ENCODE assay signal across 8 cellular contexts in genomic region chr4:110197421-110198398, GRCh38. TPM values are rescaled to one million over a fixed set of nuclear protein-coding genes. Genes with fewer than 3 reads are reported as not detected.
DNase-seq lines count a peak whose midpoint lies in the region; ATAC-seq and TF ChIP-seq lines count a peak whose summit lies in the region.

No MANE protein-coding gene starts in this region.

- peaks cover 36% of the 10 kb centered on the region for H3K4me1 Mint-ChIP-seq in activated T-helper 1 cell treated with anti-CD3 and anti-CD28 coated beads, Interleukin-12 subunit alpha, Interleukin-12 subunit beta, Interleukin-2, Interleukin-4 antibody, amounts not matched to agents 30 ng/mL and 10 ng/mL and 1 ng/mL, durations not matched to agents 14 hours and 24 hours and 36 hours (ENCODE audit: low read depth)
- peaks cover 32 to 38% (median 38%) of the 10 kb centered on the region in 3 donors for H3K4me1 Mint-ChIP-seq in naive B cell

- peaks cover 4% of the 10 kb centered on the region for H3K27me3 Mint-ChIP-seq in activated T-helper 1 cell treated with anti-CD3 and anti-CD28 coated beads, Interleukin-12 subunit alpha, Interleukin-12 subunit beta, Interleukin-2, Interleukin-4 antibody, amounts not matched to agents 30 ng/mL and 10 ng/mL and 1 ng/mL, durations not matched to agents 14 hours and 24 hours and 36 hours (ENCODE audit: insufficient read depth)
- H3K27me3 Mint-ChIP-seq in naive B cell = no peaks in the 10 kb centered on the region

- TF ChIP-seq POLR2A in esophagus squamous epithelium (IDR thresholded peaks at IDR 0.05) (no peak), stomach (IDR thresholded peaks at IDR 0.05) (no peak)

- peak; percentile 10 for ATAC-seq in GM18498 (IDR thresholded peaks at IDR 0.05; ENCODE audit: unreplicated experiment)
- ATAC-seq in HG03342 (IDR thresholded peaks at IDR 0.05; ENCODE audit: unreplicated experiment) = peak; percentile 3
- peak; percentile 7 to 22 for ATAC-seq in naive B cell (ENCODE audit: low read depth in 2 of 2)
- no peak for ATAC-seq in HG02571 (IDR thresholded peaks at IDR 0.05; ENCODE audit: unreplicated experiment)

- intact Hi-C loops in activated T-helper 1 cell treated with anti-CD3 and anti-CD28 coated beads, Interleukin-12 subunit alpha, Interleukin-12 subunit beta, Interleukin-2, Interleukin-4 antibody, amounts not matched to agents 30 ng/mL and 10 ng/mL and 1 ng/mL, durations not matched to agents 14 hours and 24 hours and 36 hours (cut with micrococcal nuclease) = loop anchor here (1.0 to 10.0 kb wide), 14 partner anchors 14 to 1573 kb away; partner anchors contain the start of genes RPL34 and SEC24B
- intact Hi-C loops in esophagus squamous epithelium (cut with DNase I) (no loop called here), stomach (cut with DNase I; ENCODE audit: low total_unique reads) (no loop called here)

- 0% methylated on average over 38 to 43 of the region's 53 CpGs for WGBS in esophagus squamous epithelium, 2 donors
- WGBS in stomach, 5 donors = 0 to 1% (median 0%) methylated on average over 51 to 53 of the region's 53 CpGs

- peak overlapping the region; percentile 97 for H3K4me3 Mint-ChIP-seq in activated T-helper 1 cell treated with anti-CD3 and anti-CD28 coated beads, Interleukin-12 subunit alpha, Interleukin-12 subunit beta, Interleukin-2, Interleukin-4 antibody, amounts not matched to agents 30 ng/mL and 10 ng/mL and 1 ng/mL, durations not matched to agents 14 hours and 24 hours and 36 hours
- peak overlapping the region; percentile 89 to 99 (median 96) for H3K4me3 Mint-ChIP-seq in naive B cell

- H3K9me3 ChIP-seq in esophagus squamous epithelium (no peaks in the 10 kb centered on the region), stomach (no peaks in the 10 kb centered on the region)

- no peak for TF ChIP-seq CTCF in esophagus squamous epithelium (IDR thresholded peaks at IDR 0.05)
- TF ChIP-seq CTCF in stomach (IDR thresholded peaks at IDR 0.05) = no peak

- H3K36me3 Mint-ChIP-seq in activated T-helper 1 cell treated with anti-CD3 and anti-CD28 coated beads, Interleukin-12 subunit alpha, Interleukin-12 subunit beta, Interleukin-2, Interleukin-4 antibody, amounts not matched to agents 30 ng/mL and 10 ng/mL and 1 ng/mL, durations not matched to agents 14 hours and 24 hours and 36 hours (ENCODE audit: low read depth) = peaks cover 9% of the 10 kb centered on the region
- H3K36me3 Mint-ChIP-seq in naive B cell = no peaks in the 10 kb centered on the region

- H3K4me1 ChIP-seq in esophagus squamous epithelium (peaks cover 0 to 44% (median 3%) of the 10 kb centered on the region in 3 donors), stomach (peaks cover 6 to 57% (median 48%) of the 10 kb centered on the region in 4 donors)

- H3K9me3 Mint-ChIP-seq in activated T-helper 1 cell treated with anti-CD3 and anti-CD28 coated beads, Interleukin-12 subunit alpha, Interleukin-12 subunit beta, Interleukin-2, Interleukin-4 antibody, amounts not matched to agents 30 ng/mL and 10 ng/mL and 1 ng/mL, durations not matched to agents 14 hours and 24 hours and 36 hours = no peaks in the 10 kb centered on the region
- H3K9me3 Mint-ChIP-seq in naive B cell = no peaks in the 10 kb centered on the region

- peak overlapping the region; percentile 99 for H3K27ac Mint-ChIP-seq in activated T-helper 1 cell treated with anti-CD3 and anti-CD28 coated beads, Interleukin-12 subunit alpha, Interleukin-12 subunit beta, Interleukin-2, Interleukin-4 antibody, amounts not matched to agents 30 ng/mL and 10 ng/mL and 1 ng/mL, durations not matched to agents 14 hours and 24 hours and 36 hours
- peak overlapping the region; percentile 67 to 90 (median 82) for H3K27ac Mint-ChIP-seq in naive B cell

- H3K27ac ChIP-seq in esophagus squamous epithelium (peak overlapping the region; percentile 87 to 97 (median 92)), stomach (peak overlapping the region; percentile 87 to 96 (median 94))

- H3K27me3 ChIP-seq in esophagus squamous epithelium (no peaks in the 10 kb centered on the region), stomach (no peaks in the 10 kb centered on the region)

- peak; percentile 74 for DNase-seq in OCI-M1 (lab: John Stamatoyannopoulos, UW)
- peak; percentile 30 for DNase-seq in activated T-helper 1 cell treated with anti-CD3 and anti-CD28 coated beads, Interleukin-12 subunit alpha, Interleukin-12 subunit beta, Interleukin-2, Interleukin-4 antibody, amounts not matched to agents 30 ng/mL and 10 ng/mL and 1 ng/mL, durations not matched to agents 14 hours and 24 hours and 36 hours (ENCODE audit: low spot score)
- no peak for DNase-seq in esophagus squamous epithelium (lab: John Stamatoyannopoulos, UW)
- DNase-seq in naive B cell = peak; percentile 20
- DNase-seq in stomach = no peak

- H3K4me3 ChIP-seq in esophagus squamous epithelium (peak overlapping the region; percentile 69 to 97 (median 80)), stomach (peak overlapping the region; percentile 87 to 97 (median 94))

- no peak for TF ChIP-seq EP300 in stomach (IDR thresholded peaks at IDR 0.05)

- H3K36me3 ChIP-seq in esophagus squamous epithelium (no peaks in the 10 kb centered on the region), stomach (no peaks in the 10 kb centered on the region)

RNA-seq across cellular contexts. Expression of gene ELOVL6, which starts 0.7 kb away (rescaled TPM):
- total RNA-seq in activated T-helper 1 cell treated with anti-CD3 and anti-CD28 coated beads, Interleukin-12 subunit alpha, Interleukin-12 subunit beta, Interleukin-2, Interleukin-4 antibody, amounts not matched to agents 30 ng/mL and 10 ng/mL and 1 ng/mL, durations not matched to agents 14 hours and 24 hours and 36 hours = 17.0 and 19.1 TPM in 2 replicates
- total RNA-seq in esophagus squamous epithelium (10 to 100 TPM; 13.0 to 39.5 (median 19.4) TPM), stomach (10 to 100 TPM in 1 of 5 donors, 1 to 10 TPM in 4; 3.3 to 27.9 (median 4.1) TPM)
- polyA plus RNA-seq in naive B cell (ENCODE audit: low read depth in 6 of 6) (not detected), stomach (1 to 10 TPM; 3.2 to 7.0 (median 4.7) TPM)

Comparison
In these comparisons a context has a peak if more than half of its experiments do, and no peak if none do; other contexts are left out.
1. DNase-seq: peak in OCI-M1 (single experiment), activated T-helper 1 cell treated with anti-CD3 and anti-CD28 coated beads, Interleukin-12 subunit alpha, Interleukin-12 subunit beta, Interleukin-2, Interleukin-4 antibody, amounts not matched to agents 30 ng/mL and 10 ng/mL and 1 ng/mL, durations not matched to agents 14 hours and 24 hours and 36 hours (single experiment) and naive B cell (single experiment); none in esophagus squamous epithelium (single experiment) and stomach (single experiment).